In genomic region chr5:138177936-138178515, GRCh38 we compare ENCODE assay signal across 1 cellular context.
A peak's percentile ranks its signal among the peaks of the same experiment; 100 is the strongest.
TF ChIP-seq lines count a peak whose summit lies in the region.

No MANE protein-coding gene starts in this region.

TF ChIP-seq in HepG2, 621 proteins besides CTCF, POLR2A, EP300 and RAD21 (continued from another document):
- TF ChIP-seq SKIL (CRISPR knock-in tag; IDR thresholded peaks at IDR 0.05; ENCODE audit: borderline replicate concordance) (no peak), HNF4G (IDR thresholded peaks at IDR 0.05; ENCODE audit: borderline replicate concordance, low read depth, low read length) (no peak), HNF4G (CRISPR knock-in tag; IDR thresholded peaks at IDR 0.05; ENCODE audit: borderline replicate concordance, low read depth) (no peak), ZHX2 (IDR thresholded peaks at IDR 0.05; ENCODE audit: low read depth) (no peak), ZHX2 (CRISPR knock-in tag; IDR thresholded peaks at IDR 0.05; ENCODE audit: borderline replicate concordance) (0 out of 2 replicates have a peak, but pooled peaks have one; percentile 64), CREBL2 (CRISPR knock-in tag; IDR thresholded peaks at IDR 0.05; ENCODE audit: borderline replicate concordance) (no peak), ZNF138 (CRISPR knock-in tag; IDR thresholded peaks at IDR 0.05; ENCODE audit: low read depth) (no peak), PRDM15 (CRISPR knock-in tag; IDR thresholded peaks at IDR 0.05) (no peak), CSRNP1 (CRISPR knock-in tag; IDR thresholded peaks at IDR 0.05) (no peak), ZNF510 (CRISPR knock-in tag; IDR thresholded peaks at IDR 0.05; ENCODE audit: low read depth) (peak; percentile 40; the same call in 1 of the 2 replicates)
